In genomic region chr6:44257753-44258324, GRCh38 we compare ENCODE assay signal across 1 cellular context.
TF ChIP-seq lines count a peak whose summit lies in the region.

No MANE protein-coding gene starts in this region.

TF ChIP-seq in K562, 482 proteins besides CTCF, POLR2A, EP300 and RAD21 (continued from another document and continues in another):
- TF ChIP-seq ZNF518B (CRISPR knock-in tag; IDR thresholded peaks at IDR 0.05) = no peak
- TF ChIP-seq CAMTA2 (CRISPR knock-in tag; conservative IDR thresholded peaks at IDR 0.05) = no peak
- TF ChIP-seq TFAP4 (CRISPR knock-in tag; IDR thresholded peaks at IDR 0.05; ENCODE audit: borderline replicate concordance) = no peak
- TF ChIP-seq SIN3B (IDR thresholded peaks at IDR 0.05; ENCODE audit: low read depth) = no peak
- TF ChIP-seq ZNF830 (CRISPR knock-in tag; IDR thresholded peaks at IDR 0.05) = peak; percentile 71; the same call in 1 of the 2 replicates
- TF ChIP-seq TEAD2 (tag; IDR thresholded peaks at IDR 0.05) = no peak
- TF ChIP-seq OTX1 (CRISPR knock-in tag; IDR thresholded peaks at IDR 0.05) = peak; percentile 77; the same call in 1 of the 2 replicates
- no peak for TF ChIP-seq ZNF609 (CRISPR knock-in tag; IDR thresholded peaks at IDR 0.05; ENCODE audit: borderline replicate concordance)
- TF ChIP-seq SMC3 (conservative IDR thresholded peaks at IDR 0.05; ENCODE audit: insufficient read depth, low read depth, low read length) = no peak
- TF ChIP-seq SRSF3 (IDR thresholded peaks at IDR 0.05; ENCODE audit: insufficient read depth, low read length) = no peak
- TF ChIP-seq MTF1 (CRISPR knock-in tag; IDR thresholded peaks at IDR 0.05; ENCODE audit: borderline replicate concordance) = no peak
- no peak for TF ChIP-seq ARID4B (CRISPR knock-in tag; IDR thresholded peaks at IDR 0.05)
- no peak; the same call in 1 of the 2 replicates for TF ChIP-seq BACH1 (tag; IDR thresholded peaks at IDR 0.05)
- TF ChIP-seq ARID1B (IDR thresholded peaks at IDR 0.05) = peak; percentile 15; the same call in 1 of the 2 replicates
- no peak for TF ChIP-seq ZC3H4 (CRISPR knock-in tag; IDR thresholded peaks at IDR 0.05; ENCODE audit: borderline replicate concordance)
- no peak for TF ChIP-seq EZH2 (IDR thresholded peaks at IDR 0.05; ENCODE audit: borderline replicate concordance, low read depth, low read length)
- no peak; the same call in 1 of the 2 replicates for TF ChIP-seq CBX5 (IDR thresholded peaks at IDR 0.05; ENCODE audit: borderline replicate concordance, low read depth)
- no peak for TF ChIP-seq ZBTB7A (IDR thresholded peaks at IDR 0.05; ENCODE audit: borderline replicate concordance, control insufficient read depth, low read depth, low read length)
- TF ChIP-seq BCOR (IDR thresholded peaks at IDR 0.05) = no peak
- no peak for TF ChIP-seq TEAD4 (IDR thresholded peaks at IDR 0.05; ENCODE audit: low read length)
- TF ChIP-seq TEAD4 (CRISPR knock-in tag; IDR thresholded peaks at IDR 0.05; ENCODE audit: borderline replicate concordance) = no peak
- TF ChIP-seq HMGN3 (IDR thresholded peaks at IDR 0.05; ENCODE audit: borderline replicate concordance, extremely low read depth, insufficient read length, low read depth, low read length) = no peak
- TF ChIP-seq ZNF655 (CRISPR knock-in tag; IDR thresholded peaks at IDR 0.05) = no peak
- TF ChIP-seq RBM22 (IDR thresholded peaks at IDR 0.05; ENCODE audit: low read depth, low read length, poor library complexity, severe bottlenecking) = no peak
- TF ChIP-seq KAT8 (IDR thresholded peaks at IDR 0.05; ENCODE audit: low read depth) = no peak
- no peak for TF ChIP-seq CBFA2T3 (IDR thresholded peaks at IDR 0.05)
- TF ChIP-seq PATZ1 (CRISPR knock-in tag; IDR thresholded peaks at IDR 0.05; ENCODE audit: borderline replicate concordance) = no peak
- TF ChIP-seq ZNF707 (CRISPR knock-in tag; conservative IDR thresholded peaks at IDR 0.05) = no peak
- no peak for TF ChIP-seq ZNF764 (CRISPR knock-in tag; IDR thresholded peaks at IDR 0.05; ENCODE audit: low read depth)
- TF ChIP-seq CBX2 (IDR thresholded peaks at IDR 0.05; ENCODE audit: insufficient read depth, low read length, poor library complexity, severe bottlenecking) = no peak
- no peak for TF ChIP-seq ZNF24 (IDR thresholded peaks at IDR 0.05)
- no peak for TF ChIP-seq HDAC3 (IDR thresholded peaks at IDR 0.05; ENCODE audit: borderline replicate concordance, partially characterized antibody)
- TF ChIP-seq ZFP91 (CRISPR knock-in tag; IDR thresholded peaks at IDR 0.05) = no peak
- no peak for TF ChIP-seq SMARCE1 (IDR thresholded peaks at IDR 0.05)
- TF ChIP-seq TGIF2 (CRISPR knock-in tag; IDR thresholded peaks at IDR 0.05) = no peak
- TF ChIP-seq DPF2 (IDR thresholded peaks at IDR 0.05) = no peak; the same call in none of the 2 replicates
- TF ChIP-seq GABPB2 (CRISPR knock-in tag; conservative IDR thresholded peaks at IDR 0.05) = no peak
- no peak for TF ChIP-seq TRIM28 (IDR thresholded peaks at IDR 0.05)
- TF ChIP-seq BRD4 (IDR thresholded peaks at IDR 0.05) = no peak
- TF ChIP-seq CCNT2 (IDR thresholded peaks at IDR 0.05; ENCODE audit: borderline replicate concordance, extremely low read depth, insufficient read length, low read depth, low read length) = no peak
- TF ChIP-seq MED1 (CRISPR knock-in tag; IDR thresholded peaks at IDR 0.05; ENCODE audit: borderline replicate concordance) = no peak
- peak; percentile 61; the same call in 1 of the 2 replicates for TF ChIP-seq DIDO1 (tag; IDR thresholded peaks at IDR 0.05; ENCODE audit: low read depth)
- no peak for TF ChIP-seq SLC30A9 (CRISPR knock-in tag; IDR thresholded peaks at IDR 0.05)
- no peak for TF ChIP-seq PKNOX1 (IDR thresholded peaks at IDR 0.05)
- peak; percentile 78; the same call in 1 of the 2 replicates for TF ChIP-seq NBN (IDR thresholded peaks at IDR 0.05; ENCODE audit: low read depth)
- TF ChIP-seq ZNF282 (CRISPR knock-in tag; IDR thresholded peaks at IDR 0.05) = no peak
- TF ChIP-seq BHLHE40 (IDR thresholded peaks at IDR 0.05; ENCODE audit: low read length) = no peak
- no peak for TF ChIP-seq MYBL2 (IDR thresholded peaks at IDR 0.05; ENCODE audit: low read depth)
- TF ChIP-seq MYBL2 (CRISPR knock-in tag; IDR thresholded peaks at IDR 0.05; ENCODE audit: borderline replicate concordance) = no peak
